1 cellular context compared by ENCODE assay signal in the genomic region with DNA sequence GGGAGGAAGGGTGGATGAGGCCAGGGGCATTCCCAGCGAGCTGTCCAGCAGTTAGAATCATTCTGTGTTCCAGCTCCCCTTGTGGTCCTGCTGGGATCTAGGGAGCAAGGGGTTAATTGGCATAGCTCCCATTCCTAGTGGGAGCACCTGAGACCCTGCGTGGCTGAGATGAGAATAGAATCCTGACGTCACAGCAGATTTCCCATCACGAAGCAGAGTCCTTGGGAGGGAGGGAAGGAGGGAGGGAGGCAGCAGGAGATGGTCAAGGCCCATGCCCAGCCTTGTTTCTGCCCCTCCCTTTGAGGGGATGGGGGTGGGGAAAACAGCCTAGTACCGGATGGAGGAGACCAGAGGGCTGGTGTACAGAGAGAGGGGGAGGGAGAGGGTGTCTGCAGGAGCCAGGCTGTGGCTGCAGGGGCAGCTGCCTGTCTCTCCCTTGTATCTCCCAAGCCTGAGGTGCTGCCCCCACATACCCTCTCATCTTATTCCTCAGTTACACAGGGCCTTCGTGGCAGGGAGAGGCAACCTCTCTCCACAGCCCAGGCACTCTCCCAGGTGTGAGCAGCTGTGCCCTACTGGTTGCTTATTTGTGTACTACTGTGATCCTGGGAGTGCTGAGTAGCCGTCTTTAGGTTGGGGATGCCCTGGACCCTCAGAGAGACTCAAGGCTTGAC.
TF ChIP-seq lines count a peak whose summit lies in the region.

No MANE protein-coding gene starts in this region.

TF ChIP-seq in HepG2, 621 proteins besides CTCF, POLR2A, EP300 and RAD21 (continued from another document and continues in another):
- TF ChIP-seq, protein P1, sequence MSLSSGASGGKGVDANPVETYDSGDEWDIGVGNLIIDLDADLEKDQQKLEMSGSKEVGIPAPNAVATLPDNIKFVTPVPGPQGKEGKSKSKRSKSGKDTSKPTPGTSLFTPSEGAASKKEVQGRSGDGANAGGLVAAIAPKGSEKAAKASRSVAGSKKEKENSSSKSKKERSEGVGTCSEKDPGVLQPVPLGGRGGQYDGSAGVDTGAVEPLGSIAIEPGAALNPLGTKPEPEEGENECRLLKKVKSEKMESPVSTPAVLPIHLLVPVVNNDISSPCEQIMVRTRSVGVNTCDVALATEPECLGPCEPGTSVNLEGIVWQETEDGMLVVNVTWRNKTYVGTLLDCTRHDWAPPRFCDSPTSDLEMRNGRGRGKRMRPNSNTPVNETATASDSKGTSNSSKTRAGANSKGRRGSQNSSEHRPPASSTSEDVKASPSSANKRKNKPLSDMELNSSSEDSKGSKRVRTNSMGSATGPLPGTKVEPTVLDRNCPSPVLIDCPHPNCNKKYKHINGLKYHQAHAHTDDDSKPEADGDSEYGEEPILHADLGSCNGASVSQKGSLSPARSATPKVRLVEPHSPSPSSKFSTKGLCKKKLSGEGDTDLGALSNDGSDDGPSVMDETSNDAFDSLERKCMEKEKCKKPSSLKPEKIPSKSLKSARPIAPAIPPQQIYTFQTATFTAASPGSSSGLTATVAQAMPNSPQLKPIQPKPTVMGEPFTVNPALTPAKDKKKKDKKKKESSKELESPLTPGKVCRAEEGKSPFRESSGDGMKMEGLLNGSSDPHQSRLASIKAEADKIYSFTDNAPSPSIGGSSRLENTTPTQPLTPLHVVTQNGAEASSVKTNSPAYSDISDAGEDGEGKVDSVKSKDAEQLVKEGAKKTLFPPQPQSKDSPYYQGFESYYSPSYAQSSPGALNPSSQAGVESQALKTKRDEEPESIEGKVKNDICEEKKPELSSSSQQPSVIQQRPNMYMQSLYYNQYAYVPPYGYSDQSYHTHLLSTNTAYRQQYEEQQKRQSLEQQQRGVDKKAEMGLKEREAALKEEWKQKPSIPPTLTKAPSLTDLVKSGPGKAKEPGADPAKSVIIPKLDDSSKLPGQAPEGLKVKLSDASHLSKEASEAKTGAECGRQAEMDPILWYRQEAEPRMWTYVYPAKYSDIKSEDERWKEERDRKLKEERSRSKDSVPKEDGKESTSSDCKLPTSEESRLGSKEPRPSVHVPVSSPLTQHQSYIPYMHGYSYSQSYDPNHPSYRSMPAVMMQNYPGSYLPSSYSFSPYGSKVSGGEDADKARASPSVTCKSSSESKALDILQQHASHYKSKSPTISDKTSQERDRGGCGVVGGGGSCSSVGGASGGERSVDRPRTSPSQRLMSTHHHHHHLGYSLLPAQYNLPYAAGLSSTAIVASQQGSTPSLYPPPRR (CRISPR knock-in tag; IDR thresholded peaks at IDR 0.05; ENCODE audit: borderline replicate concordance) = 0 out of 2 replicates have a peak, but pooled peaks have one; percentile 20
- TF ChIP-seq SALL1 (CRISPR knock-in tag; IDR thresholded peaks at IDR 0.05) = peak; percentile 62
- TF ChIP-seq, protein P2, sequence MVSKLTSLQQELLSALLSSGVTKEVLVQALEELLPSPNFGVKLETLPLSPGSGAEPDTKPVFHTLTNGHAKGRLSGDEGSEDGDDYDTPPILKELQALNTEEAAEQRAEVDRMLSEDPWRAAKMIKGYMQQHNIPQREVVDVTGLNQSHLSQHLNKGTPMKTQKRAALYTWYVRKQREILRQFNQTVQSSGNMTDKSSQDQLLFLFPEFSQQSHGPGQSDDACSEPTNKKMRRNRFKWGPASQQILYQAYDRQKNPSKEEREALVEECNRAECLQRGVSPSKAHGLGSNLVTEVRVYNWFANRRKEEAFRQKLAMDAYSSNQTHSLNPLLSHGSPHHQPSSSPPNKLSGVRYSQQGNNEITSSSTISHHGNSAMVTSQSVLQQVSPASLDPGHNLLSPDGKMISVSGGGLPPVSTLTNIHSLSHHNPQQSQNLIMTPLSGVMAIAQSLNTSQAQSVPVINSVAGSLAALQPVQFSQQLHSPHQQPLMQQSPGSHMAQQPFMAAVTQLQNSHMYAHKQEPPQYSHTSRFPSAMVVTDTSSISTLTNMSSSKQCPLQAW (CRISPR knock-in tag; IDR thresholded peaks at IDR 0.05) = peak; percentile 67; the same call in 1 of the 2 replicates
- TF ChIP-seq MAZ (IDR thresholded peaks at IDR 0.05; ENCODE audit: borderline replicate concordance, low read depth, low read length) = peak; percentile 76; the same call in 1 of the 2 replicates
- peak; percentile 62 for TF ChIP-seq MAZ (CRISPR knock-in tag; IDR thresholded peaks at IDR 0.05; ENCODE audit: low read depth)
- no peak for TF ChIP-seq ZNF766 (CRISPR knock-in tag; IDR thresholded peaks at IDR 0.05; ENCODE audit: borderline replicate concordance)
- no peak for TF ChIP-seq NAIF1 (CRISPR knock-in tag; IDR thresholded peaks at IDR 0.05; ENCODE audit: borderline replicate concordance)
- TF ChIP-seq TBX3 (IDR thresholded peaks at IDR 0.05; ENCODE audit: borderline replicate concordance) = no peak
- TF ChIP-seq TERF1 (CRISPR knock-in tag; IDR thresholded peaks at IDR 0.05) = no peak
- no peak for TF ChIP-seq RBFOX2 (IDR thresholded peaks at IDR 0.05; ENCODE audit: low read depth, low read length)
- TF ChIP-seq ZNF746 (CRISPR knock-in tag; IDR thresholded peaks at IDR 0.05) = peak; percentile 91
- no peak for TF ChIP-seq MLLT10 (CRISPR knock-in tag; IDR thresholded peaks at IDR 0.05)
- TF ChIP-seq, protein P3, sequence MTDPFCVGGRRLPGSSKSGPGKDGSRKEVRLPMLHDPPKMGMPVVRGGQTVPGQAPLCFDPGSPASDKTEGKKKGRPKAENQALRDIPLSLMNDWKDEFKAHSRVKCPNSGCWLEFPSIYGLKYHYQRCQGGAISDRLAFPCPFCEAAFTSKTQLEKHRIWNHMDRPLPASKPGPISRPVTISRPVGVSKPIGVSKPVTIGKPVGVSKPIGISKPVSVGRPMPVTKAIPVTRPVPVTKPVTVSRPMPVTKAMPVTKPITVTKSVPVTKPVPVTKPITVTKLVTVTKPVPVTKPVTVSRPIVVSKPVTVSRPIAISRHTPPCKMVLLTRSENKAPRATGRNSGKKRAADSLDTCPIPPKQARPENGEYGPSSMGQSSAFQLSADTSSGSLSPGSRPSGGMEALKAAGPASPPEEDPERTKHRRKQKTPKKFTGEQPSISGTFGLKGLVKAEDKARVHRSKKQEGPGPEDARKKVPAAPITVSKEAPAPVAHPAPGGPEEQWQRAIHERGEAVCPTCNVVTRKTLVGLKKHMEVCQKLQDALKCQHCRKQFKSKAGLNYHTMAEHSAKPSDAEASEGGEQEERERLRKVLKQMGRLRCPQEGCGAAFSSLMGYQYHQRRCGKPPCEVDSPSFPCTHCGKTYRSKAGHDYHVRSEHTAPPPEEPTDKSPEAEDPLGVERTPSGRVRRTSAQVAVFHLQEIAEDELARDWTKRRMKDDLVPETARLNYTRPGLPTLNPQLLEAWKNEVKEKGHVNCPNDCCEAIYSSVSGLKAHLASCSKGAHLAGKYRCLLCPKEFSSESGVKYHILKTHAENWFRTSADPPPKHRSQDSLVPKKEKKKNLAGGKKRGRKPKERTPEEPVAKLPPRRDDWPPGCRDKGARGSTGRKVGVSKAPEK (CRISPR knock-in tag; IDR thresholded peaks at IDR 0.05; ENCODE audit: borderline replicate concordance) = no peak
- peak; percentile 40; the same call in 1 of the 2 replicates for TF ChIP-seq ZNF691 (CRISPR knock-in tag; IDR thresholded peaks at IDR 0.05; ENCODE audit: borderline replicate concordance, low read depth)
- TF ChIP-seq, protein P4, sequence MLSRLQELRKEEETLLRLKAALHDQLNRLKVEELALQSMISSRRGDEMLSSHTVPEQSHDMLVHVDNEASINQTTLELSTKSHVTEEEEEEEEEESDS (CRISPR knock-in tag; IDR thresholded peaks at IDR 0.05; ENCODE audit: borderline replicate concordance) = no peak
- no peak for TF ChIP-seq ZNF430 (CRISPR knock-in tag; IDR thresholded peaks at IDR 0.05)
- no peak for TF ChIP-seq ZNF354B (CRISPR knock-in tag; IDR thresholded peaks at IDR 0.05)
- TF ChIP-seq KLF11 (CRISPR knock-in tag; IDR thresholded peaks at IDR 0.05) = 0 out of 2 replicates have a peak, but pooled peaks have one; percentile 61
- TF ChIP-seq NFKBIZ (CRISPR knock-in tag; IDR thresholded peaks at IDR 0.05) = no peak
- TF ChIP-seq ZNF460 (CRISPR knock-in tag; IDR thresholded peaks at IDR 0.05; ENCODE audit: borderline replicate concordance) = no peak
- TF ChIP-seq RARA (CRISPR knock-in tag; IDR thresholded peaks at IDR 0.05) = peak; percentile 30; the same call in 1 of the 2 replicates
- peak; percentile 34; the same call in 1 of the 2 replicates for TF ChIP-seq MYC (CRISPR knock-in tag; IDR thresholded peaks at IDR 0.05; ENCODE audit: borderline replicate concordance)
- 0 out of 2 replicates have a peak, but pooled peaks have one; percentile 35 for TF ChIP-seq ZNF891 (CRISPR knock-in tag; IDR thresholded peaks at IDR 0.05)
- TF ChIP-seq POLR2G (IDR thresholded peaks at IDR 0.05; ENCODE audit: low read depth, low read length) = no peak
- no peak for TF ChIP-seq THAP8 (CRISPR knock-in tag; IDR thresholded peaks at IDR 0.05; ENCODE audit: borderline replicate concordance)
- TF ChIP-seq, protein P5, sequence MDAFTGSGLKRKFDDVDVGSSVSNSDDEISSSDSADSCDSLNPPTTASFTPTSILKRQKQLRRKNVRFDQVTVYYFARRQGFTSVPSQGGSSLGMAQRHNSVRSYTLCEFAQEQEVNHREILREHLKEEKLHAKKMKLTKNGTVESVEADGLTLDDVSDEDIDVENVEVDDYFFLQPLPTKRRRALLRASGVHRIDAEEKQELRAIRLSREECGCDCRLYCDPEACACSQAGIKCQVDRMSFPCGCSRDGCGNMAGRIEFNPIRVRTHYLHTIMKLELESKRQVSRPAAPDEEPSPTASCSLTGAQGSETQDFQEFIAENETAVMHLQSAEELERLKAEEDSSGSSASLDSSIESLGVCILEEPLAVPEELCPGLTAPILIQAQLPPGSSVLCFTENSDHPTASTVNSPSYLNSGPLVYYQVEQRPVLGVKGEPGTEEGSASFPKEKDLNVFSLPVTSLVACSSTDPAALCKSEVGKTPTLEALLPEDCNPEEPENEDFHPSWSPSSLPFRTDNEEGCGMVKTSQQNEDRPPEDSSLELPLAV (CRISPR knock-in tag; conservative IDR thresholded peaks at IDR 0.05; ENCODE audit: low read depth) = no peak
- TF ChIP-seq PAXIP1 (CRISPR knock-in tag; conservative IDR thresholded peaks at IDR 0.05) = peak; percentile 68; the same call in 1 of the 2 replicates
- TF ChIP-seq, protein P6, sequence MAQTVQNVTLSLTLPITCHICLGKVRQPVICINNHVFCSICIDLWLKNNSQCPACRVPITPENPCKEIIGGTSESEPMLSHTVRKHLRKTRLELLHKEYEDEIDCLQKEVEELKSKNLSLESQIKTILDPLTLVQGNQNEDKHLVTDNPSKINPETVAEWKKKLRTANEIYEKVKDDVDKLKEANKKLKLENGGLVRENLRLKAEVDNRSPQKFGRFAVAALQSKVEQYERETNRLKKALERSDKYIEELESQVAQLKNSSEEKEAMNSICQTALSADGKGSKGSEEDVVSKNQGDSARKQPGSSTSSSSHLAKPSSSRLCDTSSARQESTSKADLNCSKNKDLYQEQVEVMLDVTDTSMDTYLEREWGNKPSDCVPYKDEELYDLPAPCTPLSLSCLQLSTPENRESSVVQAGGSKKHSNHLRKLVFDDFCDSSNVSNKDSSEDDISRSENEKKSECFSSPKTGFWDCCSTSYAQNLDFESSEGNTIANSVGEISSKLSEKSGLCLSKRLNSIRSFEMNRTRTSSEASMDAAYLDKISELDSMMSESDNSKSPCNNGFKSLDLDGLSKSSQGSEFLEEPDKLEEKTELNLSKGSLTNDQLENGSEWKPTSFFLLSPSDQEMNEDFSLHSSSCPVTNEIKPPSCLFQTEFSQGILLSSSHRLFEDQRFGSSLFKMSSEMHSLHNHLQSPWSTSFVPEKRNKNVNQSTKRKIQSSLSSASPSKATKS (CRISPR knock-in tag; IDR thresholded peaks at IDR 0.05) = no peak
- 0 out of 2 replicates have a peak, but pooled peaks have one; percentile 34 for TF ChIP-seq ZBTB21 (CRISPR knock-in tag; IDR thresholded peaks at IDR 0.05)
- TF ChIP-seq MTA1 (CRISPR knock-in tag; IDR thresholded peaks at IDR 0.05; ENCODE audit: borderline replicate concordance) = 0 out of 2 replicates have a peak, but pooled peaks have one; percentile 49
